Comparison of ENCODE assay signal across 8 cellular contexts in the genomic region with DNA sequence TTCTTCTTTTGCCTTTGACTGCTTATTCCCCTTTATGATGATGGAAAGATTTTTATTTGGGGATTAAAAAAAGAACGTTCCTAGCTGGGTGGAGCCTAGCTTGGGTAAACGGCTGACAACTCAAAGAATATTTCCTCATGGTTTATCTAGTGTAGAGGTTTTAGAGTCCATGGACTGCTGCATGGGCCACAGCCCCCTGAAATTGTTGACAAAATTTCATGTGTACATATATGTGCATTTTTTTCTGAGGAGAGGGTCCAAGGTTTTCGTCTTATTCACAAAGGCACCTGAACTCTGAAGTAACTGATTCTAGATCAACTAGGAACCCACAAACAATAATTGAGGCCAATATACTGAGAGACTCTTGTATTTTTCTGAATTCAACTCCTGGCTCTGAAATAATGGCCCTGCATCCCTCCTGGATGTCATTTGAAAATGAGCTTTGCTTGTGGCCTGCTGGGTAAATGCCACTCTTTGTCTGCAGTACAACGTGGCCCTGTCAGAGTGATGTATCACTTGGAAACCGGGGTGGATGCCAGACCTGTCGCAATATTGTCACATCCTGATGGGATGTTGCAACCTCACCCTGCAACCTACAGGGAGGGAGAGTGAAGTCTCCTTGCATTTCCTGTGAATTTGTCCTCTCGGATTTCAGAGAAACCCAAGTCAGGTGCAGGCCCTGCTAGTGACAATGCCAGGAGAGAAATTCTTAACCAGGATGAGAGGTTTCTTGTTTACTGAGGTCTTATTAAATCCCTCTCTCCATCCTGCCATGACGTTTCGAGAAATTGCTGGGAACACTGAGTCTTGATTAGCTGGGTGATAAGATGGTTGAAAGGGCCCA. TPM values are rescaled to one million over a fixed set of nuclear protein-coding genes. Genes with fewer than 3 reads are reported as not detected.
DNase-seq lines count a peak whose midpoint lies in the region; ATAC-seq, FAIRE-seq and TF ChIP-seq lines count a peak whose summit lies in the region.

No MANE protein-coding gene starts in this region.

- no peak overlapping the region for H3K4ac ChIP-seq in H1 (replicated peaks; ENCODE audit: insufficient read length, low read depth, low read length)
- no peak overlapping the region for H3K4ac ChIP-seq in neuronal stem cell (ENCODE audit: low read length)

- H4K91ac ChIP-seq in H1 (replicated peaks; ENCODE audit: insufficient read length, low read length) = no peak overlapping the region
- H4K91ac ChIP-seq in neuronal stem cell (ENCODE audit: low read depth, low read length, poor library complexity) = no peak overlapping the region

- FAIRE-seq in H1 (lab: Jason Lieb, UNC) = no peak

- H3K36me3 ChIP-seq in H1 (ENCODE audit: control insufficient read depth in 2 of 4, insufficient read depth in 4 of 4, low read length in 3 of 4) = no peaks in the 10 kb centered on the region
- no peaks in the 10 kb centered on the region for H3K36me3 ChIP-seq in neuronal stem cell (replicated peaks in 1 of 2; ENCODE audit: control insufficient read depth in 2 of 2, insufficient read depth in 2 of 2, low read length in 2 of 2)

- H3K23ac ChIP-seq in H1 (ENCODE audit: insufficient read length) (no peak overlapping the region), neuronal stem cell (ENCODE audit: low read depth, low read length, poor library complexity) (no peak overlapping the region)

- no peak for TF ChIP-seq POLR2A in H1 (IDR thresholded peaks at IDR 0.05; ENCODE audit: control extremely low read depth in 1 of 2, low read depth in 2 of 2, low read length in 2 of 2)

- CTCF ChIA-PET in H1 (lab: Charles Lee; ENCODE audit: partially characterized antibody) = interaction anchor here (0.8 to 1.7 kb wide), 6 partner anchors 8 to 142 kb away, joined by 3 to 4 read pairs (median 3); no protein-coding TSS in a partner anchor

- H2AK5ac ChIP-seq in H1 (ENCODE audit: low read depth, low read length) (no peak overlapping the region), neuronal stem cell (ENCODE audit: low read depth, low read length) (no peak overlapping the region)

- no peak overlapping the region for H4K5ac ChIP-seq in H1 (ENCODE audit: insufficient read length, low read depth, low read length)

- no peak for TF ChIP-seq EP300 in H1 (IDR thresholded peaks at IDR 0.05; ENCODE audit: borderline replicate concordance in 1 of 2, low read depth in 2 of 2, low read length in 2 of 2)

- no peak for TF ChIP-seq RAD21 in H1 (IDR thresholded peaks at IDR 0.05 in 1 of 2, conservative IDR thresholded peaks at IDR 0.05 in 1 of 2; ENCODE audit: low read depth in 2 of 2, low read length in 2 of 2)

- H3K79me1 ChIP-seq in H1 (ENCODE audit: low read depth, low read length) = no peaks in the 10 kb centered on the region
- no peaks in the 10 kb centered on the region for H3K79me1 ChIP-seq in neuronal stem cell (ENCODE audit: low read depth, low read length)

- DNase-seq in DMS153 (lab: John Stamatoyannopoulos, UW) (peak; percentile 92), NCI-H2196 (lab: John Stamatoyannopoulos, UW; ENCODE audit: unreplicated experiment) (peak; percentile 81), H1 (ENCODE audit: low read depth in 1 of 2, low spot score in 2 of 2) (no peak), neuronal stem cell (ENCODE audit: low spot score) (no peak), NCI-H146 treated with DMSO at 0.1 percent for 48 hours (lab: John Stamatoyannopoulos, UW; ENCODE audit: unreplicated experiment) (no peak)
- no peak for DNase-seq in activated naive CD4-positive, alpha-beta T cell treated with anti-CD3 and anti-CD28 coated beads, Interleukin-2, amount 50 U/mL, for 16 hours
- no peak for DNase-seq in natural killer cell treated with Interleukin-12 subunit alpha and Interleukin-12 subunit beta and Interleukin-15 and Interleukin-18, amount 100 ng/mL, for 72 hours (ENCODE audit: low spot score)

- no peak overlapping the region for H2AFZ ChIP-seq in H1 (ENCODE audit: low read length)
- H2AFZ ChIP-seq in neuronal stem cell (ENCODE audit: low read length) = peak overlapping the region; percentile 52

- H3K4me1 Mint-ChIP-seq in natural killer cell treated with Interleukin-12 subunit alpha and Interleukin-12 subunit beta and Interleukin-15 and Interleukin-18, amount 100 ng/mL, for 72 hours (ENCODE audit: low read depth in 2 of 2) = peaks cover 20 to 32% of the 10 kb centered on the region in 2 donors

- H2BK12ac ChIP-seq in H1 (ENCODE audit: low read depth, low read length) = no peak overlapping the region
- H2BK12ac ChIP-seq in neuronal stem cell (ENCODE audit: low read length) = no peak overlapping the region

- WGBS in H1 (ENCODE audit: extremely low coverage in 1 of 2, insufficient coverage in 1 of 2, insufficient read length in 1 of 2, insufficient replicate concordance in 2 of 2, low coverage in 1 of 2, low lambda C conversion rate in 2 of 2, missing lambda C conversion rate in 1 of 2), 2 experiments = 74% methylated on average over 9 of the region's 9 CpGs; no CpG with 5 or more reads in 1 of the 2 experiments
- WGBS in neuronal stem cell (ENCODE audit: extremely low coverage in 2 of 2, insufficient read length in 2 of 2, insufficient replicate concordance in 1 of 2), 2 donors = no CpG with 5 or more reads among the region's 9 CpGs

- no peak overlapping the region for H3K4me3 Mint-ChIP-seq in natural killer cell treated with Interleukin-12 subunit alpha and Interleukin-12 subunit beta and Interleukin-15 and Interleukin-18, amount 100 ng/mL, for 72 hours

- H3K27me3 ChIP-seq in H1 (replicated peaks in 1 of 4; ENCODE audit: control insufficient read depth in 3 of 4, extremely low read depth in 1 of 4, insufficient read depth in 3 of 4, low read length in 3 of 4) (no peaks in the 10 kb centered on the region; a peak in 1 of 7 replicates), neuronal stem cell (ENCODE audit: control insufficient read depth in 3 of 3, insufficient read depth in 3 of 3, low read depth in 1 of 3, low read length in 3 of 3) (no peaks in the 10 kb centered on the region)

- H3K9ac ChIP-seq in H1 (replicated peaks in 1 of 4; ENCODE audit: extremely low read depth in 1 of 4, low read depth in 3 of 4, low read length in 3 of 4) (no peak overlapping the region), neuronal stem cell (ENCODE audit: low read depth, low read length, poor library complexity) (no peak overlapping the region)

- H3K18ac ChIP-seq in H1 (ENCODE audit: extremely low read depth, low read length) (no peak overlapping the region), neuronal stem cell (ENCODE audit: low read length) (no peak overlapping the region)

- peaks cover 2% of the 10 kb centered on the region; the same call in 1 of the 2 replicates for H3K23me2 ChIP-seq in H1 (ENCODE audit: low read depth, low read length)

- H3K9me3 Mint-ChIP-seq in natural killer cell treated with Interleukin-12 subunit alpha and Interleukin-12 subunit beta and Interleukin-15 and Interleukin-18, amount 100 ng/mL, for 72 hours = no peaks in the 10 kb centered on the region

- POLR2A ChIA-PET in H1 (lab: Charles Lee; ENCODE audit: partially characterized antibody) = interaction anchor here (1.2 kb wide), 1 partner anchor 70 kb away, joined by 4 read pairs; no protein-coding TSS in a partner anchor

- H3K36me3 Mint-ChIP-seq in natural killer cell treated with Interleukin-12 subunit alpha and Interleukin-12 subunit beta and Interleukin-15 and Interleukin-18, amount 100 ng/mL, for 72 hours = peaks cover 11% of the 10 kb centered on the region

- H2BK120ac ChIP-seq in H1 (replicated peaks; ENCODE audit: low read depth, low read length) = no peak overlapping the region
- no peak overlapping the region for H2BK120ac ChIP-seq in neuronal stem cell (ENCODE audit: low read depth, low read length)

- no peak overlapping the region for H3K14ac ChIP-seq in H1 (ENCODE audit: insufficient read length)
- no peak overlapping the region for H3K14ac ChIP-seq in neuronal stem cell (ENCODE audit: low read length)

- H3K4me2 ChIP-seq in H1 (ENCODE audit: insufficient read depth in 1 of 2, low read depth in 2 of 2, low read length in 2 of 2) (no peak overlapping the region), neuronal stem cell (ENCODE audit: insufficient read depth, low read length, poor library complexity, severe bottlenecking) (no peak overlapping the region)

- H3K56ac ChIP-seq in H1 (replicated peaks; ENCODE audit: insufficient read length, low read depth, low read length) = no peak overlapping the region

- H2BK20ac ChIP-seq in H1 (ENCODE audit: low read length) = no peak overlapping the region

- H4K20me1 ChIP-seq in H1 (replicated peaks in 1 of 2; ENCODE audit: control insufficient read depth in 1 of 2, insufficient read depth in 2 of 2, low read length in 2 of 2) = no peaks in the 10 kb centered on the region

- H3K4me1 ChIP-seq in H1 (replicated peaks in 1 of 4; ENCODE audit: control insufficient read depth in 3 of 4, insufficient read depth in 4 of 4, low read length in 3 of 4) = peaks cover 0 to 21% (median 11%) of the 10 kb centered on the region in 4 experiments; a peak in 5 of 7 replicates
- H3K4me1 ChIP-seq in neuronal stem cell (ENCODE audit: control insufficient read depth in 2 of 2, insufficient read depth in 1 of 2, low read depth in 1 of 2, low read length in 2 of 2) = peaks cover 13 to 31% of the 10 kb centered on the region in 2 donors

- no peak for TF ChIP-seq CTCF in H1 (IDR thresholded peaks at IDR 0.05; ENCODE audit: control extremely low read depth in 1 of 3, insufficient read depth in 1 of 3, low read depth in 1 of 3, low read length in 3 of 3)

- H2BK5ac ChIP-seq in H1 (ENCODE audit: low read depth, low read length) (no peak overlapping the region), neuronal stem cell (ENCODE audit: low read length) (no peak overlapping the region)

- H3K27ac ChIP-seq in H1 (ENCODE audit: low read depth, low read length) (no peak overlapping the region), neuronal stem cell (replicated peaks; ENCODE audit: low read length) (no peak overlapping the region)

- H4K8ac ChIP-seq in H1 (ENCODE audit: extremely low read depth, insufficient read depth, low read length) (no peak overlapping the region), neuronal stem cell (ENCODE audit: low read depth, low read length) (no peak overlapping the region)

- H3K4me3 ChIP-seq in H1 (ENCODE audit: extremely low read depth in 1 of 4, insufficient read depth in 2 of 4, low read depth in 3 of 4, low read length in 4 of 4) (no peak overlapping the region), neuronal stem cell (ENCODE audit: low read length in 2 of 2) (no peak overlapping the region)

- peak overlapping the region in 1 of 2 donors; percentile 58 for H3K27ac Mint-ChIP-seq in natural killer cell treated with Interleukin-12 subunit alpha and Interleukin-12 subunit beta and Interleukin-15 and Interleukin-18, amount 100 ng/mL, for 72 hours

- H2BK15ac ChIP-seq in H1 (ENCODE audit: low read length) (no peak overlapping the region), neuronal stem cell (ENCODE audit: low read length) (no peak overlapping the region)

- H3K27me3 Mint-ChIP-seq in natural killer cell treated with Interleukin-12 subunit alpha and Interleukin-12 subunit beta and Interleukin-15 and Interleukin-18, amount 100 ng/mL, for 72 hours = peaks cover 49 to 70% of the 10 kb centered on the region in 2 donors

- ATAC-seq in natural killer cell treated with Interleukin-12 subunit alpha and Interleukin-12 subunit beta and Interleukin-15 and Interleukin-18, amount 100 ng/mL, for 72 hours = no peak
- no peak for ATAC-seq in GM18907 (IDR thresholded peaks at IDR 0.05; ENCODE audit: unreplicated experiment)

- H3K9me3 ChIP-seq in H1 (ENCODE audit: insufficient read depth in 2 of 2, low read depth in 1 of 2, low read length in 1 of 2) = no peaks in the 10 kb centered on the region
- H3K9me3 ChIP-seq in neuronal stem cell (replicated peaks in 1 of 2; ENCODE audit: control insufficient read depth in 2 of 2, insufficient read depth in 1 of 2, low read depth in 1 of 2, low read length in 2 of 2) = no peaks in the 10 kb centered on the region

- no peaks in the 10 kb centered on the region for H3K79me2 ChIP-seq in H1 (ENCODE audit: control insufficient read depth in 1 of 2, insufficient read depth in 2 of 2, low read length in 2 of 2)

RNA-seq across cellular contexts. Expression of a gene that starts 33.8 kb away (rescaled TPM):
- not detected in 2 replicates for total RNA-seq in H1 (2021; fragmentation: NEBNext Ultra II Directional; extraction: Animal tissue kit (Norgen Biotek cat#: 25700))
- polyA plus RNA-seq in H1 (2011; rRNA removed) = not detected in 2 replicates
- not detected for polyA plus RNA-seq in H1 (2011; cell fraction: cytosol; rRNA removed)
- polyA plus RNA-seq in H1 (2011; cell fraction: nucleus; rRNA removed) = not detected
- not detected in 4 replicates for polyA plus RNA-seq in H1 (2012, experiment 1 of 2)
- not detected for polyA plus RNA-seq in H1 (2012, experiment 2 of 2)
- not detected for polyA plus RNA-seq in H1 (2013, experiment 1 of 2)
- not detected for polyA plus RNA-seq in H1 (2013, experiment 2 of 2)
- not detected in 2 replicates for polyA minus RNA-seq in H1 (2011; rRNA and poly(A)+ RNA removed)
- not detected for polyA minus RNA-seq in H1 (2011; cell fraction: cytosol; rRNA and poly(A)+ RNA removed)
- polyA minus RNA-seq in H1 (2011; cell fraction: nucleus; rRNA and poly(A)+ RNA removed) = not detected
- 0.07 TPM for polyA plus RNA-seq in neuronal stem cell (2013, experiment 1 of 2)
- polyA plus RNA-seq in neuronal stem cell (2013, experiment 2 of 2) = 0.01 TPM
- total RNA-seq in natural killer cell treated with Interleukin-12 subunit alpha and Interleukin-12 subunit beta and Interleukin-15 and Interleukin-18, amount 100 ng/mL, for 72 hours = under 1 TPM in 1 of 2 donors, not detected in 1; 0.50 TPM

Comparison
In these comparisons a context has a peak if more than half of its experiments do, and no peak if none do; other contexts are left out.
1. DNase-seq: peak in DMS153 (single experiment) and NCI-H2196 (single experiment); none in H1 (0 of 2), neuronal stem cell (single experiment), activated naive CD4-positive, alpha-beta T cell treated with anti-CD3 and anti-CD28 coated beads, Interleukin-2, amount 50 U/mL, for 16 hours (single experiment), NCI-H146 treated with DMSO at 0.1 percent for 48 hours (single experiment) and natural killer cell treated with Interleukin-12 subunit alpha and Interleukin-12 subunit beta and Interleukin-15 and Interleukin-18, amount 100 ng/mL, for 72 hours (single experiment).